In the genomic region with DNA sequence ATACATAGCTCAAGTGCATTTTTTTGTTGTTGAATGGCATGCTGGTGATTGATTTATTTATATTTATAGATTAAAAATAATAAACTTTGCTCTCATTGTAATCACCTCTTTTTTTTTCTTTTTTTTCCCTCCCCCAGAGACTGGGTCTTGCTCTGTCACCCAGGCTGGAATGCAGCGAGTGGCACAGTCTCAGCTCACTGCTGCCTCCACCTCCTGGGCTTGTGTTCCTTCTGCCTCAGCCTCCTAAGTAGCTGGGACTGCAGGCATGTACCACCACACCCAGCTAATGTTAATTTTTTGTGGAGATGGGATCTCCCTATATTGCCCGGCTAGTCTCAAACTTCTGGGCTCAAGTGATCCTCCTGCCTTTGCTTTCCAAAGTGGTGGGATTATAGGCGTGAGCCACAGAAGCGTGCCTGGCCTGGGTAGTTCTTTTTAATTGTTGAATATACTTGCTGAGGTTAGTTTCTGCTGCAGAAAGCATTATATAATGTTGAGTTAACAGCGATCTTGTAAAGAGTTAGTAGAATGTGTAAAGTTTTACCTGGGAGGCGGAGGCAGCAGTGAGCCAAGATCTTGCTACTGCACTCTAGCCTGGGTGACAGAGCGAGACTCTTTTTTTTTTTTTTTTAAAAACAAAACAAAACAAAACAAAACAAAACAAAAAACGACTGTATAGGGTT, we compare ENCODE assay signal across 21 cellular contexts.
A peak's percentile ranks its signal among the peaks of the same experiment; 100 is the strongest.
DNase-seq lines count a peak whose midpoint lies in the region; ATAC-seq, FAIRE-seq and TF ChIP-seq lines count a peak whose summit lies in the region.
"Had no signal": no experiment of that assay in that cellular context is flagged by ENCODE, and none has a peak within 500 bp of the region (broad histone marks: within the 10 kb centered on the region; RNA-seq: fewer than 3 reads in every experiment).

No MANE protein-coding gene starts in this region.

- no peak overlapping the region for H3K4me2 ChIP-seq in H9 (ENCODE audit: insufficient read depth, insufficient read length, low read length)

- H3K14ac ChIP-seq in H9 (ENCODE audit: insufficient read depth, low read length), result no peak overlapping the region

- H3K9me3 Mint-ChIP-seq in H9, result no peaks in the 10 kb centered on the region
- H3K9me3 Mint-ChIP-seq in activated T-helper 17 cell treated with anti-CD3 and anti-CD28 coated beads, Interleukin-2, amount 50 U/mL, for 72 hours, result no peaks in the 10 kb centered on the region
- H3K9me3 Mint-ChIP-seq in stimulated activated naive CD8-positive, alpha-beta T cell treated with anti-CD3 and anti-CD28 coated beads, Interleukin-15, amount 100 ng/mL, for 72 hours, result no peaks in the 10 kb centered on the region

- no peak overlapping the region for H2BK12ac ChIP-seq in H9 (ENCODE audit: insufficient read length, low read depth, low read length)

- no peak overlapping the region for H3K4ac ChIP-seq in H9 (ENCODE audit: low read depth, low read length)

- no CpG with 5 or more reads among the region's 8 CpGs for WGBS in H9 (ENCODE audit: extremely low coverage, insufficient read length, low lambda C conversion rate)
- 63% methylated on average over 8 of the region's 8 CpGs for WGBS in suprapubic skin

- H3K27ac Mint-ChIP-seq in H9, result peak overlapping the region; percentile 82 to 95 (median 83); a peak in 4 of 7 replicates
- H3K27ac Mint-ChIP-seq in activated T-helper 17 cell treated with anti-CD3 and anti-CD28 coated beads, Interleukin-2, amount 50 U/mL, for 72 hours, result peak overlapping the region; percentile 0
- no peak overlapping the region for H3K27ac Mint-ChIP-seq in stimulated activated naive CD8-positive, alpha-beta T cell treated with anti-CD3 and anti-CD28 coated beads, Interleukin-15, amount 100 ng/mL, for 72 hours
- H3K27ac Mint-ChIP-seq: activated CD8-positive, alpha-beta T cell treated with anti-CD3 and anti-CD28 coated beads, Interleukin-2, amount 10 ng/mL, durations not matched to agents 7 days and 5 days; B cell had no signal

- TF ChIP-seq EP300 in suprapubic skin (IDR thresholded peaks at IDR 0.05), result no peak

- no peak overlapping the region for H4K5ac ChIP-seq in H9 (ENCODE audit: insufficient read length, low read depth, low read length)

- H3K4me3 Mint-ChIP-seq in H9, result peak overlapping the region; percentile 13 to 22; a peak in 2 of 5 replicates
- H3K4me3 Mint-ChIP-seq in activated T-helper 17 cell treated with anti-CD3 and anti-CD28 coated beads, Interleukin-2, amount 50 U/mL, for 72 hours, result no peak overlapping the region
- H3K4me3 Mint-ChIP-seq in stimulated activated naive CD8-positive, alpha-beta T cell treated with anti-CD3 and anti-CD28 coated beads, Interleukin-15, amount 100 ng/mL, for 72 hours, result no peak overlapping the region
- H3K4me3 Mint-ChIP-seq: activated CD8-positive, alpha-beta T cell treated with anti-CD3 and anti-CD28 coated beads, Interleukin-2, amount 10 ng/mL, durations not matched to agents 7 days and 5 days; B cell had no signal

- no peak overlapping the region for H4K91ac ChIP-seq in H9 (ENCODE audit: insufficient read length, low read depth, low read length)

- H3K27me3 Mint-ChIP-seq in H9 (ENCODE audit: low read depth), result no peaks in the 10 kb centered on the region
- no peaks in the 10 kb centered on the region for H3K27me3 Mint-ChIP-seq in activated T-helper 17 cell treated with anti-CD3 and anti-CD28 coated beads, Interleukin-2, amount 50 U/mL, for 72 hours
- no peaks in the 10 kb centered on the region for H3K27me3 Mint-ChIP-seq in stimulated activated naive CD8-positive, alpha-beta T cell treated with anti-CD3 and anti-CD28 coated beads, Interleukin-15, amount 100 ng/mL, for 72 hours
- H3K27me3 Mint-ChIP-seq: B cell had no signal

- H3K27me3 ChIP-seq in H9 (ENCODE audit: insufficient read depth, low read length) (no peaks in the 10 kb centered on the region), suprapubic skin (no peaks in the 10 kb centered on the region)
- H3K27me3 ChIP-seq: neutrophil, Peyer's patch, right lobe of liver had no signal

- H4K8ac ChIP-seq in H9 (replicated peaks; ENCODE audit: insufficient read length, low read depth, low read length), result no peak overlapping the region

- no peaks in the 10 kb centered on the region for H4K20me1 ChIP-seq in H9 (ENCODE audit: control insufficient read depth, insufficient read depth, insufficient read length)

- peak; percentile 33 for FAIRE-seq in kidney (lab: Jason Lieb, UNC)
- FAIRE-seq: endometrium, frontal cortex had no signal

- H3K79me2 ChIP-seq in H9 (ENCODE audit: insufficient read depth, low read length), result peaks cover 2% of the 10 kb centered on the region; the same call in 1 of the 2 replicates

- H2BK5ac ChIP-seq in H9 (ENCODE audit: insufficient read length, low read length), result no peak overlapping the region

- no peaks in the 10 kb centered on the region for H3K9me3 ChIP-seq in H9 (ENCODE audit: control insufficient read depth, low read depth, low read length)
- no peaks in the 10 kb centered on the region for H3K9me3 ChIP-seq in kidney (ENCODE audit: control insufficient read depth in 1 of 2, low read length in 2 of 2)
- H3K9me3 ChIP-seq in suprapubic skin, result no peaks in the 10 kb centered on the region
- H3K9me3 ChIP-seq: neutrophil, Peyer's patch, right lobe of liver had no signal

- H3K23ac ChIP-seq in H9 (ENCODE audit: insufficient read length, low read depth, low read length), result no peak overlapping the region

- H3K36me3 Mint-ChIP-seq in H9 (ENCODE audit: insufficient read depth in 1 of 3, low read depth in 3 of 3), result peaks cover 5 to 15% (median 15%) of the 10 kb centered on the region in 3 experiments; a peak in 5 of 7 replicates
- H3K36me3 Mint-ChIP-seq in activated T-helper 17 cell treated with anti-CD3 and anti-CD28 coated beads, Interleukin-2, amount 50 U/mL, for 72 hours (ENCODE audit: low read depth), result peaks cover 19% of the 10 kb centered on the region

- no peak overlapping the region for H3K18ac ChIP-seq in H9 (ENCODE audit: insufficient read length, low read depth, low read length)

- no peak overlapping the region for H3K56ac ChIP-seq in H9 (ENCODE audit: insufficient read length, low read depth, low read length)

- no peak overlapping the region for H3K9ac ChIP-seq in H9 (ENCODE audit: extremely low read depth, insufficient read length, low read length)
- peak overlapping the region in 1 of 2 donors; percentile 54 for H3K9ac ChIP-seq in kidney (ENCODE audit: low read length in 2 of 2)

- no peak for TF ChIP-seq POLR2A in suprapubic skin (IDR thresholded peaks at IDR 0.05)

- H2BK15ac ChIP-seq in H9 (ENCODE audit: low read depth, low read length), result no peak overlapping the region

- no peaks in the 10 kb centered on the region for H3K23me2 ChIP-seq in H9 (ENCODE audit: insufficient read length, low read depth, low read length, poor library complexity, severe bottlenecking)

- H3K4me1 ChIP-seq in H9 (ENCODE audit: insufficient read depth, low read length) (peaks cover 8% of the 10 kb centered on the region; the same call in 1 of the 2 replicates), kidney (ENCODE audit: control insufficient read depth in 1 of 2, insufficient read depth in 1 of 2, low read depth in 1 of 2, low read length in 2 of 2) (peaks cover 6 to 18% of the 10 kb centered on the region in 2 donors), suprapubic skin (peaks cover 27% of the 10 kb centered on the region)
- H3K4me1 ChIP-seq: Peyer's patch had no signal

- H3K27ac ChIP-seq in H9 (ENCODE audit: insufficient read length, low read depth, low read length), result no peak overlapping the region
- H3K27ac ChIP-seq in kidney (ENCODE audit: low read depth in 2 of 2, low read length in 2 of 2), result peak overlapping the region; percentile 85 to 86
- H3K27ac ChIP-seq in suprapubic skin, result peak overlapping the region; percentile 60
- H3K27ac ChIP-seq: neutrophil, Peyer's patch, right lobe of liver, WERI-Rb-1 had no signal

- intact Hi-C loops in kidney (cut with DNase I), result no loop called here

- H3T11ph ChIP-seq in H9 (ENCODE audit: low read length), result no peak overlapping the region

- peaks cover 50 to 52% of the 10 kb centered on the region in 2 experiments for H3K4me1 Mint-ChIP-seq in H9
- peaks cover 27% of the 10 kb centered on the region for H3K4me1 Mint-ChIP-seq in activated T-helper 17 cell treated with anti-CD3 and anti-CD28 coated beads, Interleukin-2, amount 50 U/mL, for 72 hours
- H3K4me1 Mint-ChIP-seq in stimulated activated naive CD8-positive, alpha-beta T cell treated with anti-CD3 and anti-CD28 coated beads, Interleukin-15, amount 100 ng/mL, for 72 hours, result peaks cover 50% of the 10 kb centered on the region

- H2AFZ ChIP-seq in H9 (ENCODE audit: low read length), result no peak overlapping the region

- peaks cover 7% of the 10 kb centered on the region for H3K79me1 ChIP-seq in H9 (ENCODE audit: insufficient read depth, low read depth, low read length, poor library complexity, severe bottlenecking)

- TF ChIP-seq CTCF in H9 (conservative IDR thresholded peaks at IDR 0.05), result no peak
- no peak for TF ChIP-seq CTCF in kidney (IDR thresholded peaks at IDR 0.05; ENCODE audit: borderline replicate concordance, extremely low read depth, insufficient read depth)
- no peak for TF ChIP-seq CTCF in suprapubic skin (IDR thresholded peaks at IDR 0.05)

- ATAC-seq in activated T-helper 17 cell treated with anti-CD3 and anti-CD28 coated beads, Interleukin-2, amount 50 U/mL, for 72 hours (replicated peaks), result no peak
- ATAC-seq in stimulated activated naive CD8-positive, alpha-beta T cell treated with anti-CD3 and anti-CD28 coated beads, Interleukin-15, amount 100 ng/mL, for 72 hours, result no peak
- ATAC-seq in HG02884 (IDR thresholded peaks at IDR 0.05; ENCODE audit: unreplicated experiment) (no peak), GM19023 (IDR thresholded peaks at IDR 0.05; ENCODE audit: unreplicated experiment) (no peak)
- ATAC-seq: activated CD8-positive, alpha-beta T cell treated with anti-CD3 and anti-CD28 coated beads, Interleukin-2, amount 10 ng/mL, durations not matched to agents 7 days and 5 days had no signal

- no peak overlapping the region for H2BK20ac ChIP-seq in H9 (ENCODE audit: low read depth, low read length, poor library complexity, severe bottlenecking)

- H3K36me3 ChIP-seq in kidney (ENCODE audit: control insufficient read depth in 1 of 2, insufficient read depth in 2 of 2, low read length in 2 of 2), result no peaks in the 10 kb centered on the region
- no peaks in the 10 kb centered on the region for H3K36me3 ChIP-seq in suprapubic skin
- H3K36me3 ChIP-seq: neutrophil, Peyer's patch, right lobe of liver had no signal

- DNase-seq in H9 (no peak), kidney (no peak), suprapubic skin (ENCODE audit: low spot score in 2 of 2) (no peak), T1000 (lab: John Stamatoyannopoulos, UW) (no peak)
- DNase-seq in stimulated activated naive CD8-positive, alpha-beta T cell treated with anti-CD3 and anti-CD28 coated beads, Interleukin-15, amount 100 ng/mL, for 72 hours, result no peak
- DNase-seq: activated CD8-positive, alpha-beta T cell treated with anti-CD3 and anti-CD28 coated beads, Interleukin-2, amount 10 ng/mL, durations not matched to agents 7 days and 5 days; central memory CD4-positive, alpha-beta T cell; NCI-H2081 treated with DMSO at 0.1 percent for 48 hours; NCI-H524 treated with DMSO at 0.1 percent for 48 hours; Peyer's patch; right lobe of liver; stimulated activated CD4-positive, alpha-beta T cell treated with anti-CD3 and anti-CD28 coated beads, Interleukin-2, amount 100 ng/mL, for 24 hours; substantia nigra; WERI-Rb-1 had no signal

- no peak overlapping the region for H2BK120ac ChIP-seq in H9 (ENCODE audit: low read depth, low read length, poor library complexity, severe bottlenecking)

- no peak overlapping the region for H2AK5ac ChIP-seq in H9 (ENCODE audit: insufficient read length, low read length)

- H3K4me3 ChIP-seq in kidney (ENCODE audit: low read length in 2 of 2) (peak overlapping the region; percentile 26 to 40), suprapubic skin (peak overlapping the region; percentile 16)
- H3K4me3 ChIP-seq: Peyer's patch, right lobe of liver had no signal

Comparison
In these comparisons a context has a peak if more than half of its experiments do, and no peak if none do; other contexts are left out.
1. H3K27ac Mint-ChIP-seq: peak in H9 (3 of 3) and activated T-helper 17 cell treated with anti-CD3 and anti-CD28 coated beads, Interleukin-2, amount 50 U/mL, for 72 hours (single experiment); none in stimulated activated naive CD8-positive, alpha-beta T cell treated with anti-CD3 and anti-CD28 coated beads, Interleukin-15, amount 100 ng/mL, for 72 hours (0 of 2).
2. H3K4me3 Mint-ChIP-seq: peak in H9 (2 of 2); none in activated T-helper 17 cell treated with anti-CD3 and anti-CD28 coated beads, Interleukin-2, amount 50 U/mL, for 72 hours (single experiment) and stimulated activated naive CD8-positive, alpha-beta T cell treated with anti-CD3 and anti-CD28 coated beads, Interleukin-15, amount 100 ng/mL, for 72 hours (0 of 2).